In the genomic region with DNA sequence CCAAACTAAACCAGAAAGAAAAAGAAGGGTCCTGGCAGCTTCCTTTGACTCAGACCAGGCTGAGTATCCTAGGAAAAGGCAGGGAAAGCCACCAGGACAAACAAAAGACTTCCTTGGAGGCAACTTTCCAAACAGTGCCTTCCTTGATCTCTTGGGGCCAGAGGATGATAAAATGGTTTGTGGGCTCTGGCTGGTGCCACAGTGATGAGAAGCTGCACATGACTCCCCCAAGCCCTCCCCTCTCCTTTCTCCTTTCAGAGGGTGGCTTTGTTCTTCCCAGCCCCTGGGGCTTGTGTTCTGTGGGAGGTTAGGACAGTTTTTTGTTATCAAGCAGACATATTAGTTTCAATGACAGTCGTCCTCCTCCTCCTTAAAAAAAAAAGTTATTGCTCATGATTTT, we compare ENCODE assay signal across 16 cellular contexts.
DNase-seq lines count a peak whose midpoint lies in the region; ATAC-seq and TF ChIP-seq lines count a peak whose summit lies in the region.
"Had no signal": no experiment of that assay in that cellular context is flagged by ENCODE, and none has a peak within 500 bp of the region (broad histone marks: within the 10 kb centered on the region; RNA-seq: fewer than 3 reads in every experiment).

No MANE protein-coding gene starts in this region.

- H3K9me3 ChIP-seq in ectodermal cell (ENCODE audit: control insufficient read depth, low read length) (no peaks in the 10 kb centered on the region), mesodermal cell (ENCODE audit: control insufficient read depth, low read length) (no peaks in the 10 kb centered on the region)
- H3K9me3 ChIP-seq: Caco-2, SJSA1 had no signal

- H3K27me3 Mint-ChIP-seq in GM23338 (ENCODE audit: insufficient read depth, low read depth, poor library complexity) = peaks cover 1% of the 10 kb centered on the region

- peak overlapping the region; percentile 80; the same call in 1 of the 2 replicates for H2AFZ ChIP-seq in GM23338

- no peak for ATAC-seq in GM23338
- ATAC-seq: K562 had no signal

- peaks cover 11% of the 10 kb centered on the region; the same call in 1 of the 2 replicates for H3K9me2 ChIP-seq in GM23338 (ENCODE audit: insufficient read depth)

- DNase-seq in GM23338 (ENCODE audit: low spot score) (no peak), putamen (ENCODE audit: low spot score) (peak; percentile 75), RPMI8226 (no peak), NCI-H526 treated with DMSO at 0.1 percent for 48 hours (lab: John Stamatoyannopoulos, UW) (no peak), iPS-NIHi11 (ENCODE audit: low spot score) (no peak)
- DNase-seq: Caco-2, DMS153, EL, NCI-H1436, NCI-H2081 treated with DMSO at 0.1 percent for 48 hours, NCI-H345 had no signal

- H3K79me2 ChIP-seq in GM23338 (replicated peaks; ENCODE audit: insufficient read depth) = no peaks in the 10 kb centered on the region

- no peaks in the 10 kb centered on the region for H3K36me3 Mint-ChIP-seq in GM23338 (ENCODE audit: low read depth)
- H3K36me3 Mint-ChIP-seq: CD14-positive monocyte had no signal

- peaks cover 3% of the 10 kb centered on the region; the same call in 1 of the 3 replicates for H3K4me1 Mint-ChIP-seq in GM23338
- H3K4me1 Mint-ChIP-seq: CD14-positive monocyte had no signal

- H3K4me3 ChIP-seq in GM23338 (no peak overlapping the region), ectodermal cell (ENCODE audit: insufficient read depth, low read depth, low read length) (no peak overlapping the region), mesodermal cell (ENCODE audit: extremely low read depth, insufficient read depth, low read length, poor library complexity, severe bottlenecking) (no peak overlapping the region)
- H3K4me3 ChIP-seq: K562, SJSA1 had no signal

- TF ChIP-seq CTCF in GM23338 (conservative IDR thresholded peaks at IDR 0.05; ENCODE audit: low read depth in 2 of 2) = no peak

- H3K36me3 ChIP-seq in GM23338 (ENCODE audit: insufficient read depth) (no peaks in the 10 kb centered on the region), ectodermal cell (ENCODE audit: control insufficient read depth, insufficient read depth, low read length) (no peaks in the 10 kb centered on the region), mesodermal cell (ENCODE audit: control insufficient read depth, insufficient read depth, low read length) (no peaks in the 10 kb centered on the region)
- H3K36me3 ChIP-seq: SJSA1 had no signal

- no peak overlapping the region for H3K27ac Mint-ChIP-seq in GM23338

- H3K27ac ChIP-seq in GM23338 (ENCODE audit: low read depth) (no peak overlapping the region), ectodermal cell (ENCODE audit: insufficient read depth, low read depth, low read length, poor library complexity, severe bottlenecking) (peak overlapping the region; percentile 41), mesodermal cell (ENCODE audit: low read depth, low read length, severe bottlenecking) (peak overlapping the region; percentile 80)
- H3K27ac ChIP-seq: SJSA1 had no signal

- no peak overlapping the region for H3K4me3 Mint-ChIP-seq in GM23338
- H3K4me3 Mint-ChIP-seq: CD14-positive monocyte had no signal

- H3K9me3 Mint-ChIP-seq in GM23338 = no peaks in the 10 kb centered on the region

- no peaks in the 10 kb centered on the region for H4K20me1 ChIP-seq in GM23338 (replicated peaks; ENCODE audit: insufficient read depth)

- H3K27me3 ChIP-seq in GM23338 (ENCODE audit: insufficient read depth) (no peaks in the 10 kb centered on the region), ectodermal cell (ENCODE audit: control insufficient read depth, insufficient read depth, low read length, poor library complexity, severe bottlenecking) (no peaks in the 10 kb centered on the region)
- H3K27me3 ChIP-seq: SJSA1 had no signal

- H3K4me2 ChIP-seq in GM23338 = no peak overlapping the region

- no CpG with 5 or more reads among the region's 1 CpG for WGBS in ectodermal cell, 2 experiments
- no CpG with 5 or more reads among the region's 1 CpG for WGBS in mesodermal cell (ENCODE audit: insufficient coverage in 2 of 2), 2 experiments

- H3K4me1 ChIP-seq in GM23338 (ENCODE audit: insufficient read depth) (no peaks in the 10 kb centered on the region), ectodermal cell (ENCODE audit: control insufficient read depth, insufficient read depth, low read length) (peaks cover 12% of the 10 kb centered on the region), mesodermal cell (ENCODE audit: control insufficient read depth, insufficient read depth, low read length, poor library complexity, severe bottlenecking) (no peaks in the 10 kb centered on the region)
- H3K4me1 ChIP-seq: Caco-2, SJSA1 had no signal

- H3F3A ChIP-seq in GM23338 (replicated peaks; ENCODE audit: low read depth) = no peaks in the 10 kb centered on the region

TF ChIP-seq in GM23338, 12 proteins besides CTCF, POLR2A, EP300 and RAD21 (continues in another document):
- no peak for TF ChIP-seq JUNB (IDR thresholded peaks at IDR 0.05; ENCODE audit: unreplicated experiment)
- no peak for TF ChIP-seq EZH2phosphoT487 (IDR thresholded peaks at IDR 0.05; ENCODE audit: unreplicated experiment)
- TF ChIP-seq CREB1 (CRISPR knock-in tag; IDR thresholded peaks at IDR 0.05; ENCODE audit: low read depth) = no peak
- TF ChIP-seq, protein P1, sequence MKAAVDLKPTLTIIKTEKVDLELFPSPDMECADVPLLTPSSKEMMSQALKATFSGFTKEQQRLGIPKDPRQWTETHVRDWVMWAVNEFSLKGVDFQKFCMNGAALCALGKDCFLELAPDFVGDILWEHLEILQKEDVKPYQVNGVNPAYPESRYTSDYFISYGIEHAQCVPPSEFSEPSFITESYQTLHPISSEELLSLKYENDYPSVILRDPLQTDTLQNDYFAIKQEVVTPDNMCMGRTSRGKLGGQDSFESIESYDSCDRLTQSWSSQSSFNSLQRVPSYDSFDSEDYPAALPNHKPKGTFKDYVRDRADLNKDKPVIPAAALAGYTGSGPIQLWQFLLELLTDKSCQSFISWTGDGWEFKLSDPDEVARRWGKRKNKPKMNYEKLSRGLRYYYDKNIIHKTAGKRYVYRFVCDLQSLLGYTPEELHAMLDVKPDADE (IDR thresholded peaks at IDR 0.05) = no peak
- no peak for TF ChIP-seq ZNF114 (CRISPR knock-in tag; IDR thresholded peaks at IDR 0.05)
- TF ChIP-seq EZH2 (IDR thresholded peaks at IDR 0.05; ENCODE audit: low read depth, unreplicated experiment) = no peak
- TF ChIP-seq, protein P2, sequence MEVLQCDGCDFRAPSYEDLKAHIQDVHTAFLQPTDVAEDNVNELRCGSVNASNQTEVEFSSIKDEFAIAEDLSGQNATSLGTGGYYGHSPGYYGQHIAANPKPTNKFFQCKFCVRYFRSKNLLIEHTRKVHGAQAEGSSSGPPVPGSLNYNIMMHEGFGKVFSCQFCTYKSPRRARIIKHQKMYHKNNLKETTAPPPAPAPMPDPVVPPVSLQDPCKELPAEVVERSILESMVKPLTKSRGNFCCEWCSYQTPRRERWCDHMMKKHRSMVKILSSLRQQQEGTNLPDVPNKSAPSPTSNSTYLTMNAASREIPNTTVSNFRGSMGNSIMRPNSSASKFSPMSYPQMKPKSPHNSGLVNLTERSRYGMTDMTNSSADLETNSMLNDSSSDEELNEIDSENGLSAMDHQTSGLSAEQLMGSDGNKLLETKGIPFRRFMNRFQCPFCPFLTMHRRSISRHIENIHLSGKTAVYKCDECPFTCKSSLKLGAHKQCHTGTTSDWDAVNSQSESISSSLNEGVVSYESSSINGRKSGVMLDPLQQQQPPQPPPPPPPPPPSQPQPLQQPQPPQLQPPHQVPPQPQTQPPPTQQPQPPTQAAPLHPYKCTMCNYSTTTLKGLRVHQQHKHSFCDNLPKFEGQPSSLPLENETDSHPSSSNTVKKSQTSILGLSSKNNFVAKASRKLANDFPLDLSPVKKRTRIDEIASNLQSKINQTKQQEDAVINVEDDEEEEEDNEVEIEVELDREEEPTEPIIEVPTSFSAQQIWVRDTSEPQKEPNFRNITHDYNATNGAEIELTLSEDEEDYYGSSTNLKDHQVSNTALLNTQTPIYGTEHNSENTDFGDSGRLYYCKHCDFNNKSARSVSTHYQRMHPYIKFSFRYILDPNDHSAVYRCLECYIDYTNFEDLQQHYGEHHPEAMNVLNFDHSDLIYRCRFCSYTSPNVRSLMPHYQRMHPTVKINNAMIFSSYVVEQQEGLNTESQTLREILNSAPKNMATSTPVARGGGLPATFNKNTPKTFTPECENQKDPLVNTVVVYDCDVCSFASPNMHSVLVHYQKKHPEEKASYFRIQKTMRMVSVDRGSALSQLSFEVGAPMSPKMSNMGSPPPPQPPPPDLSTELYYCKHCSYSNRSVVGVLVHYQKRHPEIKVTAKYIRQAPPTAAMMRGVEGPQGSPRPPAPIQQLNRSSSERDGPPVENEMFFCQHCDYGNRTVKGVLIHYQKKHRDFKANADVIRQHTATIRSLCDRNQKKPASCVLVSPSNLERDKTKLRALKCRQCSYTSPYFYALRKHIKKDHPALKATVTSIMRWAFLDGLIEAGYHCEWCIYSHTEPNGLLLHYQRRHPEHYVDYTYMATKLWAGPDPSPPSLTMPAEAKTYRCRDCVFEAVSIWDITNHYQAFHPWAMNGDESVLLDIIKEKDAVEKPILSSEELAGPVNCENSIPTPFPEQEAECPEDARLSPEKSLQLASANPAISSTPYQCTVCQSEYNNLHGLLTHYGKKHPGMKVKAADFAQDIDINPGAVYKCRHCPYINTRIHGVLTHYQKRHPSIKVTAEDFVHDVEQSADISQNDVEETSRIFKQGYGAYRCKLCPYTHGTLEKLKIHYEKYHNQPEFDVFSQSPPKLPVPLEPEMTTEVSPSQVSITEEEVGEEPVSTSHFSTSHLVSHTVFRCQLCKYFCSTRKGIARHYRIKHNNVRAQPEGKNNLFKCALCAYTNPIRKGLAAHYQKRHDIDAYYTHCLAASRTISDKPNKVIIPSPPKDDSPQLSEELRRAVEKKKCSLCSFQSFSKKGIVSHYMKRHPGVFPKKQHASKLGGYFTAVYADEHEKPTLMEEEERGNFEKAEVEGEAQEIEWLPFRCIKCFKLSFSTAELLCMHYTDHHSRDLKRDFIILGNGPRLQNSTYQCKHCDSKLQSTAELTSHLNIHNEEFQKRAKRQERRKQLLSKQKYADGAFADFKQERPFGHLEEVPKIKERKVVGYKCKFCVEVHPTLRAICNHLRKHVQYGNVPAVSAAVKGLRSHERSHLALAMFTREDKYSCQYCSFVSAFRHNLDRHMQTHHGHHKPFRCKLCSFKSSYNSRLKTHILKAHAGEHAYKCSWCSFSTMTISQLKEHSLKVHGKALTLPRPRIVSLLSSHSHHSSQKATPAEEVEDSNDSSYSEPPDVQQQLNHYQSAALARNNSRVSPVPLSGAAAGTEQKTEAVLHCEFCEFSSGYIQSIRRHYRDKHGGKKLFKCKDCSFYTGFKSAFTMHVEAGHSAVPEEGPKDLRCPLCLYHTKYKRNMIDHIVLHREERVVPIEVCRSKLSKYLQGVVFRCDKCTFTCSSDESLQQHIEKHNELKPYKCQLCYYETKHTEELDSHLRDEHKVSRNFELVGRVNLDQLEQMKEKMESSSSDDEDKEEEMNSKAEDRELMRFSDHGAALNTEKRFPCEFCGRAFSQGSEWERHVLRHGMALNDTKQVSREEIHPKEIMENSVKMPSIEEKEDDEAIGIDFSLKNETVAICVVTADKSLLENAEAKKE (CRISPR knock-in tag; IDR thresholded peaks at IDR 0.05) = no peak
- TF ChIP-seq STAT1 (IDR thresholded peaks at IDR 0.05; ENCODE audit: unreplicated experiment) = no peak
- TF ChIP-seq POLR2AphosphoS5 (IDR thresholded peaks at IDR 0.05; ENCODE audit: low read depth) = no peak
